1 cellular context compared by ENCODE assay signal in genomic region chr1:211236633-211237321, GRCh38.
TF ChIP-seq lines count a peak whose summit lies in the region.

No MANE protein-coding gene starts in this region.

TF ChIP-seq in GM23338, 12 proteins besides CTCF, POLR2A, EP300 and RAD21 (continued from another document):
- TF ChIP-seq ZNF462 (CRISPR knock-in tag; IDR thresholded peaks at IDR 0.05), result no peak
- TF ChIP-seq NANOG (IDR thresholded peaks at IDR 0.05; ENCODE audit: borderline replicate concordance), result no peak
- TF ChIP-seq, protein P1, sequence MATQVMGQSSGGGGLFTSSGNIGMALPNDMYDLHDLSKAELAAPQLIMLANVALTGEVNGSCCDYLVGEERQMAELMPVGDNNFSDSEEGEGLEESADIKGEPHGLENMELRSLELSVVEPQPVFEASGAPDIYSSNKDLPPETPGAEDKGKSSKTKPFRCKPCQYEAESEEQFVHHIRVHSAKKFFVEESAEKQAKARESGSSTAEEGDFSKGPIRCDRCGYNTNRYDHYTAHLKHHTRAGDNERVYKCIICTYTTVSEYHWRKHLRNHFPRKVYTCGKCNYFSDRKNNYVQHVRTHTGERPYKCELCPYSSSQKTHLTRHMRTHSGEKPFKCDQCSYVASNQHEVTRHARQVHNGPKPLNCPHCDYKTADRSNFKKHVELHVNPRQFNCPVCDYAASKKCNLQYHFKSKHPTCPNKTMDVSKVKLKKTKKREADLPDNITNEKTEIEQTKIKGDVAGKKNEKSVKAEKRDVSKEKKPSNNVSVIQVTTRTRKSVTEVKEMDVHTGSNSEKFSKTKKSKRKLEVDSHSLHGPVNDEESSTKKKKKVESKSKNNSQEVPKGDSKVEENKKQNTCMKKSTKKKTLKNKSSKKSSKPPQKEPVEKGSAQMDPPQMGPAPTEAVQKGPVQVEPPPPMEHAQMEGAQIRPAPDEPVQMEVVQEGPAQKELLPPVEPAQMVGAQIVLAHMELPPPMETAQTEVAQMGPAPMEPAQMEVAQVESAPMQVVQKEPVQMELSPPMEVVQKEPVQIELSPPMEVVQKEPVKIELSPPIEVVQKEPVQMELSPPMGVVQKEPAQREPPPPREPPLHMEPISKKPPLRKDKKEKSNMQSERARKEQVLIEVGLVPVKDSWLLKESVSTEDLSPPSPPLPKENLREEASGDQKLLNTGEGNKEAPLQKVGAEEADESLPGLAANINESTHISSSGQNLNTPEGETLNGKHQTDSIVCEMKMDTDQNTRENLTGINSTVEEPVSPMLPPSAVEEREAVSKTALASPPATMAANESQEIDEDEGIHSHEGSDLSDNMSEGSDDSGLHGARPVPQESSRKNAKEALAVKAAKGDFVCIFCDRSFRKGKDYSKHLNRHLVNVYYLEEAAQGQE (IDR thresholded peaks at IDR 0.05; ENCODE audit: unreplicated experiment), result no peak
- no peak for TF ChIP-seq EZH2phosphoT487 (IDR thresholded peaks at IDR 0.05; ENCODE audit: unreplicated experiment)
- TF ChIP-seq JUNB (IDR thresholded peaks at IDR 0.05; ENCODE audit: unreplicated experiment), result no peak
- no peak for TF ChIP-seq POLR2AphosphoS5 (IDR thresholded peaks at IDR 0.05; ENCODE audit: low read depth)
- TF ChIP-seq ETS1 (IDR thresholded peaks at IDR 0.05), result no peak
- TF ChIP-seq STAT1 (IDR thresholded peaks at IDR 0.05; ENCODE audit: unreplicated experiment), result no peak
- TF ChIP-seq CREB1 (CRISPR knock-in tag; IDR thresholded peaks at IDR 0.05; ENCODE audit: low read depth), result no peak
TF ChIP-seq in GM23338: peak in this region for 0.
